In genomic region chr5:2163940-2164490, GRCh38 we compare ENCODE assay signal across 20 cellular contexts.
A peak's percentile ranks its signal among the peaks of the same experiment; 100 is the strongest.
DNase-seq lines count a peak whose midpoint lies in the region; ATAC-seq and TF ChIP-seq lines count a peak whose summit lies in the region.
"Had no signal": no experiment of that assay in that cellular context is flagged by ENCODE, and none has a peak within 500 bp of the region (broad histone marks: within the 10 kb centered on the region; RNA-seq: fewer than 3 reads in every experiment).

No MANE protein-coding gene starts in this region.

- H3K9me3 Mint-ChIP-seq in GM23338: no peaks in the 10 kb centered on the region; the same call in 2 of the 3 replicates
- peaks cover 3% of the 10 kb centered on the region; the same call in 1 of the 2 replicates for H3K9me3 Mint-ChIP-seq in WTC11
- no peaks in the 10 kb centered on the region for H3K9me3 Mint-ChIP-seq in stimulated activated effector memory CD8-positive, alpha-beta T cell treated with anti-CD3 and anti-CD28 coated beads, Interleukin-12 subunit alpha, Interleukin-12 subunit beta, amount 100 ng/mL, for 72 hours

- CTCF ChIA-PET in WTC11 (lab: Charles Lee): interaction anchor here (0.7 kb wide), 1 partner anchor 12 kb away, joined by 3 read pairs; no protein-coding TSS in a partner anchor

- ATAC-seq in GM23338 (peak; percentile 76), WTC11 (peak; percentile 45), HG03139 (IDR thresholded peaks at IDR 0.05; ENCODE audit: unreplicated experiment) (no peak)
- ATAC-seq in stimulated activated effector memory CD8-positive, alpha-beta T cell treated with anti-CD3 and anti-CD28 coated beads, Interleukin-12 subunit alpha, Interleukin-12 subunit beta, amount 100 ng/mL, for 72 hours: peak; percentile 22
- ATAC-seq: GM12878 had no signal

- no peak overlapping the region for H3K56ac ChIP-seq in mesendoderm (ENCODE audit: low read length)

- peaks cover 10% of the 10 kb centered on the region for H3K27me3 Mint-ChIP-seq in GM23338 (ENCODE audit: insufficient read depth, low read depth, poor library complexity)
- H3K27me3 Mint-ChIP-seq in WTC11 (ENCODE audit: low read depth): no peaks in the 10 kb centered on the region; the same call in 1 of the 2 replicates

- no peaks in the 10 kb centered on the region for H4K20me1 ChIP-seq in GM23338 (replicated peaks; ENCODE audit: insufficient read depth)

- no CpG with 5 or more reads among the region's 16 CpGs for WGBS in mesendoderm (ENCODE audit: extremely low coverage, insufficient coverage, low lambda C conversion rate)

- no peaks in the 10 kb centered on the region for H3K79me1 ChIP-seq in mesendoderm (ENCODE audit: low read length)

- H2BK5ac ChIP-seq in mesendoderm (ENCODE audit: low read length): no peak overlapping the region

- POLR2A ChIA-PET in WTC11 (lab: Charles Lee): no interaction called here

- no peak overlapping the region for H3K18ac ChIP-seq in mesendoderm (ENCODE audit: low read length)

- H3K9me2 ChIP-seq in GM23338 (ENCODE audit: insufficient read depth): peaks cover 4% of the 10 kb centered on the region; the same call in 1 of the 2 replicates

- no peak overlapping the region for H2BK15ac ChIP-seq in mesendoderm (replicated peaks; ENCODE audit: low read depth)

- peak; percentile 44 for DNase-seq in GM23338 (ENCODE audit: low spot score)
- peak; percentile 24 for DNase-seq in WTC11 (ENCODE audit: low spot score)
- no peak for DNase-seq in mesendoderm
- no peak for DNase-seq in stimulated activated effector memory CD8-positive, alpha-beta T cell treated with anti-CD3 and anti-CD28 coated beads, Interleukin-12 subunit alpha, Interleukin-12 subunit beta, amount 100 ng/mL, for 72 hours (ENCODE audit: low spot score in 2 of 2)
- DNase-seq in stimulated activated CD8-positive, alpha-beta memory T cell treated with anti-CD3 and anti-CD28 coated beads, Interleukin-4, amount 100 ng/mL, for 48 hours: no peak
- DNase-seq in NCI-H2081 treated with DMSO at 0.1 percent for 48 hours (lab: John Stamatoyannopoulos, UW): no peak
- DNase-seq: C1 segment of cervical spinal cord; CD4-positive, alpha-beta memory T cell; COR-L47; DMS53; IMR-90; KG1; MG63; NCI-H2029; NCI-H446 treated with DMSO at 0.1 percent for 48 hours; NCI-H526; RPMI8226; SHP77 treated with DMSO at 0.1 percent for 48 hours had no signal

- H3K4me2 ChIP-seq in GM23338: peak overlapping the region; percentile 73; the same call in 1 of the 2 replicates
- H3K4me2 ChIP-seq in mesendoderm (ENCODE audit: low read length): no peak overlapping the region

- H3K27ac ChIP-seq in GM23338 (ENCODE audit: low read depth): 0 out of 2 replicates have a peak overlapping the region, but pooled peaks have one; percentile 45
- no peak overlapping the region for H3K27ac ChIP-seq in mesendoderm (ENCODE audit: low read depth, low read length)

- no peak overlapping the region for H2BK120ac ChIP-seq in mesendoderm (ENCODE audit: low read depth, low read length)

- H3K4me1 ChIP-seq in GM23338 (ENCODE audit: insufficient read depth) (peaks cover 22% of the 10 kb centered on the region), mesendoderm (ENCODE audit: control insufficient read depth, low read depth, low read length) (no peaks in the 10 kb centered on the region)

- H3K27me3 ChIP-seq in GM23338 (ENCODE audit: insufficient read depth): no peaks in the 10 kb centered on the region
- H3K27me3 ChIP-seq in mesendoderm (ENCODE audit: insufficient read depth, low read length, poor library complexity): no peaks in the 10 kb centered on the region

- H3F3A ChIP-seq in GM23338 (replicated peaks; ENCODE audit: low read depth): 0 out of 2 replicates have a peak, but pooled peaks cover 5% of the 10 kb centered on the region

- peak overlapping the region; percentile 66 for H3K23ac ChIP-seq in mesendoderm (ENCODE audit: low read length)

- no peak overlapping the region for H4K5ac ChIP-seq in mesendoderm (ENCODE audit: low read length)

- H3K27ac Mint-ChIP-seq in GM23338 (no peak overlapping the region), WTC11 (no peak overlapping the region)
- H3K27ac Mint-ChIP-seq in stimulated activated effector memory CD8-positive, alpha-beta T cell treated with anti-CD3 and anti-CD28 coated beads, Interleukin-12 subunit alpha, Interleukin-12 subunit beta, amount 100 ng/mL, for 72 hours: peak overlapping the region; percentile 59
- H3K27ac Mint-ChIP-seq: CD4-positive, alpha-beta memory T cell had no signal

- H3K79me2 ChIP-seq in GM23338 (replicated peaks; ENCODE audit: insufficient read depth) (no peaks in the 10 kb centered on the region), mesendoderm (ENCODE audit: control insufficient read depth, insufficient read depth, low read length) (no peaks in the 10 kb centered on the region)

- no peaks in the 10 kb centered on the region for H3K36me3 ChIP-seq in GM23338 (ENCODE audit: insufficient read depth)
- H3K36me3 ChIP-seq in mesendoderm (ENCODE audit: control insufficient read depth, insufficient read depth, low read length): no peaks in the 10 kb centered on the region
- H3K36me3 ChIP-seq: MG63 had no signal

- H3K4ac ChIP-seq in mesendoderm (ENCODE audit: low read depth, low read length): no peak overlapping the region

- H3K36me3 Mint-ChIP-seq in GM23338 (ENCODE audit: low read depth): no peaks in the 10 kb centered on the region
- H3K36me3 Mint-ChIP-seq in WTC11: no peaks in the 10 kb centered on the region
- no peaks in the 10 kb centered on the region for H3K36me3 Mint-ChIP-seq in stimulated activated effector memory CD8-positive, alpha-beta T cell treated with anti-CD3 and anti-CD28 coated beads, Interleukin-12 subunit alpha, Interleukin-12 subunit beta, amount 100 ng/mL, for 72 hours
- H3K36me3 Mint-ChIP-seq: CD4-positive, alpha-beta memory T cell had no signal

- H3K4me1 Mint-ChIP-seq in GM23338 (peaks cover 26% of the 10 kb centered on the region), WTC11 (peaks cover 24% of the 10 kb centered on the region)
- no peaks in the 10 kb centered on the region for H3K4me1 Mint-ChIP-seq in stimulated activated effector memory CD8-positive, alpha-beta T cell treated with anti-CD3 and anti-CD28 coated beads, Interleukin-12 subunit alpha, Interleukin-12 subunit beta, amount 100 ng/mL, for 72 hours
- H3K4me1 Mint-ChIP-seq: CD4-positive, alpha-beta memory T cell had no signal

- 0 out of 2 replicates have a peak overlapping the region, but pooled peaks have one; percentile 56 for H2AFZ ChIP-seq in GM23338

- no peak overlapping the region for H2AK5ac ChIP-seq in mesendoderm (ENCODE audit: low read length)

- TF ChIP-seq CTCF in GM23338 (conservative IDR thresholded peaks at IDR 0.05; ENCODE audit: low read depth in 2 of 2): no peak
- TF ChIP-seq CTCF in WTC11 (IDR thresholded peaks at IDR 0.05): no peak

- H3K4me3 Mint-ChIP-seq in GM23338 (no peak overlapping the region), WTC11 (no peak overlapping the region)
- no peak overlapping the region for H3K4me3 Mint-ChIP-seq in stimulated activated effector memory CD8-positive, alpha-beta T cell treated with anti-CD3 and anti-CD28 coated beads, Interleukin-12 subunit alpha, Interleukin-12 subunit beta, amount 100 ng/mL, for 72 hours
- H3K4me3 Mint-ChIP-seq: CD4-positive, alpha-beta memory T cell had no signal

- H3K9ac ChIP-seq in mesendoderm (ENCODE audit: low read length): no peak overlapping the region

- H3K4me3 ChIP-seq in GM23338 (no peak overlapping the region), mesendoderm (ENCODE audit: low read length) (no peak overlapping the region)
- H3K4me3 ChIP-seq: GM12878, MG63 had no signal

- H4K8ac ChIP-seq in mesendoderm (ENCODE audit: low read depth, low read length): no peak overlapping the region

TF ChIP-seq in GM23338, 12 proteins besides CTCF, POLR2A, EP300 and RAD21 (continues in another document):
- no peak for TF ChIP-seq STAT1 (IDR thresholded peaks at IDR 0.05; ENCODE audit: unreplicated experiment)
- no peak for TF ChIP-seq ZNF114 (CRISPR knock-in tag; IDR thresholded peaks at IDR 0.05)
- TF ChIP-seq ZNF331 (CRISPR knock-in tag; IDR thresholded peaks at IDR 0.05; ENCODE audit: low read depth): no peak

TF ChIP-seq in WTC11, 78 proteins besides CTCF, POLR2A, EP300 and RAD21:
- TF ChIP-seq PRRX2 (CRISPR knock-in tag; IDR thresholded peaks at IDR 0.05): no peak
- TF ChIP-seq ZNF423 (CRISPR knock-in tag; IDR thresholded peaks at IDR 0.05): 0 out of 2 replicates have a peak, but pooled peaks have one; percentile 46
- TF ChIP-seq IRF2 (CRISPR knock-in tag; IDR thresholded peaks at IDR 0.05; ENCODE audit: borderline replicate concordance, low read depth): no peak
- TF ChIP-seq, protein P1, sequence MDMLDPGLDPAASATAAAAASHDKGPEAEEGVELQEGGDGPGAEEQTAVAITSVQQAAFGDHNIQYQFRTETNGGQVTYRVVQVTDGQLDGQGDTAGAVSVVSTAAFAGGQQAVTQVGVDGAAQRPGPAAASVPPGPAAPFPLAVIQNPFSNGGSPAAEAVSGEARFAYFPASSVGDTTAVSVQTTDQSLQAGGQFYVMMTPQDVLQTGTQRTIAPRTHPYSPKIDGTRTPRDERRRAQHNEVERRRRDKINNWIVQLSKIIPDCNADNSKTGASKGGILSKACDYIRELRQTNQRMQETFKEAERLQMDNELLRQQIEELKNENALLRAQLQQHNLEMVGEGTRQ (CRISPR knock-in tag; IDR thresholded peaks at IDR 0.05): 0 out of 2 replicates have a peak, but pooled peaks have one; percentile 2
- TF ChIP-seq, protein P2, sequence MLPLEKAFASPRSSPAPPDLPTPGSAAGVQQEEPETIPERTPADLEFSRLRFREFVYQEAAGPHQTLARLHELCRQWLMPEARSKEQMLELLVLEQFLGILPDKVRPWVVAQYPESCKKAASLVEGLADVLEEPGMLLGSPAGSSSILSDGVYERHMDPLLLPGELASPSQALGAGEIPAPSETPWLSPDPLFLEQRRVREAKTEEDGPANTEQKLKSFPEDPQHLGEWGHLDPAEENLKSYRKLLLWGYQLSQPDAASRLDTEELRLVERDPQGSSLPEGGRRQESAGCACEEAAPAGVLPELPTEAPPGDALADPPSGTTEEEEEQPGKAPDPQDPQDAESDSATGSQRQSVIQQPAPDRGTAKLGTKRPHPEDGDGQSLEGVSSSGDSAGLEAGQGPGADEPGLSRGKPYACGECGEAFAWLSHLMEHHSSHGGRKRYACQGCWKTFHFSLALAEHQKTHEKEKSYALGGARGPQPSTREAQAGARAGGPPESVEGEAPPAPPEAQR (CRISPR knock-in tag; IDR thresholded peaks at IDR 0.05): no peak
- no peak for TF ChIP-seq ZNF232 (CRISPR knock-in tag; IDR thresholded peaks at IDR 0.05)
- TF ChIP-seq FOXK1 (CRISPR knock-in tag; IDR thresholded peaks at IDR 0.05): 0 out of 2 replicates have a peak, but pooled peaks have one; percentile 17
- TF ChIP-seq, protein P3, sequence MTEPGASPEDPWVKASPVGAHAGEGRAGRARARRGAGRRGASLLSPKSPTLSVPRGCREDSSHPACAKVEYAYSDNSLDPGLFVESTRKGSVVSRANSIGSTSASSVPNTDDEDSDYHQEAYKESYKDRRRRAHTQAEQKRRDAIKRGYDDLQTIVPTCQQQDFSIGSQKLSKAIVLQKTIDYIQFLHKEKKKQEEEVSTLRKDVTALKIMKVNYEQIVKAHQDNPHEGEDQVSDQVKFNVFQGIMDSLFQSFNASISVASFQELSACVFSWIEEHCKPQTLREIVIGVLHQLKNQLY (CRISPR knock-in tag; IDR thresholded peaks at IDR 0.05): no peak

Comparison
In these comparisons a context has a peak if more than half of its experiments do, and no peak if none do; other contexts are left out.
1. DNase-seq: peak in GM23338 (single experiment) and WTC11 (single experiment); none in mesendoderm (single experiment), stimulated activated effector memory CD8-positive, alpha-beta T cell treated with anti-CD3 and anti-CD28 coated beads, Interleukin-12 subunit alpha, Interleukin-12 subunit beta, amount 100 ng/mL, for 72 hours (0 of 2), stimulated activated CD8-positive, alpha-beta memory T cell treated with anti-CD3 and anti-CD28 coated beads, Interleukin-4, amount 100 ng/mL, for 48 hours (single experiment) and NCI-H2081 treated with DMSO at 0.1 percent for 48 hours (single experiment).